In the genomic region with DNA sequence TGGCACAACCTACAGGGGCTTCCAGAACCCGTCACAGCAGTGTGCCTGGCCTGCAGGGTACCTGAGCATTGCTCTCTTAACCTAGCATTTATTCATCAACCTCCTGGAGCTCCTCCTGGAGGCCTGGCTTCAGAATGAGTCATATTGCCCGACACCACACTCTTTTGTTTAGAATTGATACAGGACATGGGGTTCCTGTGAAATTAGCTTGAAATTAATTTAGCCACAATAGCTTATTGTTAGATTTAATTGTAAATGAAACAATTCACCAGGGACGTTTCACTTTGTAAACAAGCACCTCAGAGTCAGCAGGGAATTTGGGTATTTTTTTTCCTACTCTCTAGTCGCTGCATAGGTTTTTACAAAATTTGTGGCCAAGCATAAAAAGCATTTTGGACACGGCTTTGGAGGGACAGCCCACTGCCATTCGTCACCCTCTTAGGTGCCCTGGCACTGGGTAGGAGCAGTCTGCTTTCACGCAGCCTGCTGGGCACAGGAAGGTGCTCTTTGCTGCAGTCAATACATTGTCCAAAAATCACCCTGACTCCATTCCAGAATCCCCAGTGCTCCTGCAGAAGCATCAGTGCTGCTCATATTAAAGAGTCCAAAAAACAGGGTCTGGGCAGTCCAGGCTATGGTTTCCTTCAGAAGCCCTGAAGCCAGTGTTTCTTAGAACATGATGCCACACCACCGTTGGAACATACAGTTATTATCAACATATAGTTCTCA, we compare ENCODE assay signal across 9 cellular contexts.
DNase-seq lines count a peak whose midpoint lies in the region; ATAC-seq and TF ChIP-seq lines count a peak whose summit lies in the region.
"Had no signal": no experiment of that assay in that cellular context is flagged by ENCODE, and none has a peak within 500 bp of the region (broad histone marks: within the 10 kb centered on the region; RNA-seq: fewer than 3 reads in every experiment).

No MANE protein-coding gene starts in this region.

- TF ChIP-seq POLR2A in sigmoid colon (IDR thresholded peaks at IDR 0.05): no peak

- H3K27ac ChIP-seq in sigmoid colon: no peak overlapping the region
- H3K27ac ChIP-seq: 22Rv1 had no signal

- in situ Hi-C loops in HAP-1 (cut with MboI; ENCODE audit: low sequenced_read_pairs): no loop called here

- no peaks in the 10 kb centered on the region for H3K27me3 ChIP-seq in HAP-1 (ENCODE audit: low read depth)
- no peaks in the 10 kb centered on the region for H3K27me3 ChIP-seq in sigmoid colon

- no peak for TF ChIP-seq CTCF in sigmoid colon (IDR thresholded peaks at IDR 0.05)

- H3K4me3 ChIP-seq in HAP-1: no peak overlapping the region
- no peak overlapping the region for H3K4me3 ChIP-seq in sigmoid colon

- DNase-seq in DMS53 (lab: John Stamatoyannopoulos, UW): peak; percentile 1
- DNase-seq in DMS53 treated with DMSO at 0.1 percent for 48 hours (lab: John Stamatoyannopoulos, UW; ENCODE audit: unreplicated experiment): no peak
- peak; percentile 32 for DNase-seq in NCI-H226
- DNase-seq in glomerular visceral epithelial cell (ENCODE audit: extremely low spot score): peak; percentile 8
- DNase-seq in HAP-1 (ENCODE audit: low spot score in 2 of 2): no peak
- DNase-seq in sigmoid colon: no peak
- no peak for DNase-seq in stimulated activated naive CD4-positive, alpha-beta T cell (lab: John Stamatoyannopoulos, UW)

- no peaks in the 10 kb centered on the region for H3K4me1 ChIP-seq in HAP-1
- H3K4me1 ChIP-seq in sigmoid colon: peaks cover 0 to 32% (median 17%) of the 10 kb centered on the region in 4 donors

- no peaks in the 10 kb centered on the region for H3K36me3 ChIP-seq in HAP-1 (replicated peaks)
- no peaks in the 10 kb centered on the region for H3K36me3 ChIP-seq in sigmoid colon

- ATAC-seq in GM21825 (IDR thresholded peaks at IDR 0.05; ENCODE audit: unreplicated experiment): peak; percentile 49

- no peak for TF ChIP-seq EP300 in sigmoid colon (IDR thresholded peaks at IDR 0.05)

- H3K9me3 ChIP-seq in HAP-1 (no peaks in the 10 kb centered on the region), sigmoid colon (no peaks in the 10 kb centered on the region)

- intact Hi-C loops in sigmoid colon (cut with DNase I): no loop called here

- 68 to 72% methylated on average over 8 of the region's 8 CpGs for whole genome bisulfite sequencing in sigmoid colon, 2 donors

Comparison
In these comparisons a context has a peak if more than half of its experiments do, and no peak if none do; other contexts are left out.
1. DNase-seq: peak in DMS53 (single experiment), NCI-H226 (single experiment) and glomerular visceral epithelial cell (single experiment); none in DMS53 treated with DMSO at 0.1 percent for 48 hours (single experiment), HAP-1 (0 of 2), sigmoid colon (single experiment) and stimulated activated naive CD4-positive, alpha-beta T cell (0 of 6).